Comparison of ENCODE assay signal across 16 cellular contexts in the genomic region with DNA sequence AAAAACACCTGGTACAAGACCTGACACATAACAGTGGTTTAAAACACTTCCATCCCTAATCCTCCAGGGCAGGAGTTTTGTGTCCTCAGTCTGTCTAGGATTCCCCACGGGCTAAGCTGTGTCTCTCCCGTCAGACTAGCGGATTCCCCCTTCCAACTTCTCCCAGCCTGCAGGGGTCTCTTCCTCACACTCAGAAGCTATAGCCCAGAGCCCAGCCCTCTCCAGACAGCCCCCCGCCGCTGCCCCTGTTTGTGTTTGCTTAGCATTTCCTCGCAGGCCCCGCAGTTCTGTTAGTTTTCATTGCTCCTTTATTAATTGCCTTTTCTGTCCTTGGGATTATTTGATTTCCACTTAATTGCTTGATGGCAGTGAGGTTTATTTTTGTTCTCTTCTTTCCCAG.
DNase-seq lines count a peak whose midpoint lies in the region; ATAC-seq and TF ChIP-seq lines count a peak whose summit lies in the region.
"Had no signal": no experiment of that assay in that cellular context is flagged by ENCODE, and none has a peak within 500 bp of the region (broad histone marks: within the 10 kb centered on the region; RNA-seq: fewer than 3 reads in every experiment).

No MANE protein-coding gene starts in this region.

- H3K9me3 Mint-ChIP-seq in WTC11 = no peaks in the 10 kb centered on the region
- H3K9me3 Mint-ChIP-seq: CD8-positive, alpha-beta memory T cell had no signal

- peaks cover 27% of the 10 kb centered on the region for H3K4me1 Mint-ChIP-seq in WTC11
- H3K4me1 Mint-ChIP-seq: CD8-positive, alpha-beta memory T cell had no signal

- H3K36me3 Mint-ChIP-seq in WTC11 = no peaks in the 10 kb centered on the region
- H3K36me3 Mint-ChIP-seq: CD8-positive, alpha-beta memory T cell had no signal

- no peak overlapping the region for H3K27ac Mint-ChIP-seq in WTC11

- H3K27me3 Mint-ChIP-seq in WTC11 (ENCODE audit: low read depth) = no peaks in the 10 kb centered on the region; the same call in 1 of the 2 replicates

- H3K4me3 Mint-ChIP-seq in WTC11 = no peak overlapping the region
- H3K4me3 Mint-ChIP-seq: CD8-positive, alpha-beta memory T cell had no signal

- no peak for ATAC-seq in activated CD4-positive, CD25-positive, alpha-beta regulatory T cell treated with anti-CD3 and anti-CD28 coated beads, Interleukin-2, amount 50 U/mL, for 24 hours
- peak; percentile 41; the same call in 1 of the 2 replicates for ATAC-seq in WTC11
- ATAC-seq: HCT116, K562 had no signal

- CTCF ChIA-PET in WTC11 (lab: Charles Lee) = interaction anchor here (1.5 kb wide), 2 partner anchors 128 kb away, joined by 5 to 6 read pairs; no protein-coding TSS in a partner anchor

- TF ChIP-seq CTCF in WTC11 (IDR thresholded peaks at IDR 0.05) (no peak), GM20000 (IDR thresholded peaks at IDR 0.05; ENCODE audit: extremely low read depth, missing control alignments) (no peak)

- DNase-seq in activated CD4-positive, CD25-positive, alpha-beta regulatory T cell treated with anti-CD3 and anti-CD28 coated beads, Interleukin-2, amount 50 U/mL, for 72 hours = peak; percentile 4
- DNase-seq in WTC11 (ENCODE audit: low spot score) (no peak), islet precursor cell (peak; percentile 40), GM20000 (ENCODE audit: low spot score) (no peak), epidermal melanocyte (ENCODE audit: insufficient read length, low spot score) (no peak)
- DNase-seq in stimulated activated CD4-positive, alpha-beta T cell treated with anti-CD3 and anti-CD28 coated beads, Interleukin-15, amount 100 ng/mL, for 24 hours = no peak
- DNase-seq: 8988T; AML-193; Caco-2; CD8-positive, alpha-beta memory T cell; DND-41; GDM1; GOT3 had no signal

- POLR2A ChIA-PET in WTC11 (lab: Charles Lee) = no interaction called here

TF ChIP-seq in WTC11, 78 proteins besides CTCF, POLR2A, EP300 and RAD21:
- TF ChIP-seq NR3C1 (CRISPR knock-in tag; conservative IDR thresholded peaks at IDR 0.05; ENCODE audit: low read depth) = no peak
- TF ChIP-seq, protein P1, sequence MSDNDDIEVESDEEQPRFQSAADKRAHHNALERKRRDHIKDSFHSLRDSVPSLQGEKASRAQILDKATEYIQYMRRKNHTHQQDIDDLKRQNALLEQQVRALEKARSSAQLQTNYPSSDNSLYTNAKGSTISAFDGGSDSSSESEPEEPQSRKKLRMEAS (CRISPR knock-in tag; IDR thresholded peaks at IDR 0.05) = no peak
- TF ChIP-seq, protein P2, sequence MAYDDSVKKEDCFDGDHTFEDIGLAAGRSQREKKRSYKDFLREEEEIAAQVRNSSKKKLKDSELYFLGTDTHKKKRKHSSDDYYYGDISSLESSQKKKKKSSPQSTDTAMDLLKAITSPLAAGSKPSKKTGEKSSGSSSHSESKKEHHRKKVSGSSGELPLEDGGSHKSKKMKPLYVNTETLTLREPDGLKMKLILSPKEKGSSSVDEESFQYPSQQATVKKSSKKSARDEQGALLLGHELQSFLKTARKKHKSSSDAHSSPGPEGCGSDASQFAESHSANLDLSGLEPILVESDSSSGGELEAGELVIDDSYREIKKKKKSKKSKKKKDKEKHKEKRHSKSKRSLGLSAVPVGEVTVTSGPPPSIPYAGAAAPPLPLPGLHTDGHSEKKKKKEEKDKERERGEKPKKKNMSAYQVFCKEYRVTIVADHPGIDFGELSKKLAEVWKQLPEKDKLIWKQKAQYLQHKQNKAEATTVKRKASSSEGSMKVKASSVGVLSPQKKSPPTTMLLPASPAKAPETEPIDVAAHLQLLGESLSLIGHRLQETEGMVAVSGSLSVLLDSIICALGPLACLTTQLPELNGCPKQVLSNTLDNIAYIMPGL (CRISPR knock-in tag; IDR thresholded peaks at IDR 0.05) = no peak

Comparison
In these comparisons a context has a peak if more than half of its experiments do, and no peak if none do; other contexts are left out.
1. DNase-seq: peak in activated CD4-positive, CD25-positive, alpha-beta regulatory T cell treated with anti-CD3 and anti-CD28 coated beads, Interleukin-2, amount 50 U/mL, for 72 hours (single experiment) and islet precursor cell (single experiment); none in WTC11 (single experiment), GM20000 (single experiment), epidermal melanocyte (single experiment) and stimulated activated CD4-positive, alpha-beta T cell treated with anti-CD3 and anti-CD28 coated beads, Interleukin-15, amount 100 ng/mL, for 24 hours (single experiment).